In the genomic region with DNA sequence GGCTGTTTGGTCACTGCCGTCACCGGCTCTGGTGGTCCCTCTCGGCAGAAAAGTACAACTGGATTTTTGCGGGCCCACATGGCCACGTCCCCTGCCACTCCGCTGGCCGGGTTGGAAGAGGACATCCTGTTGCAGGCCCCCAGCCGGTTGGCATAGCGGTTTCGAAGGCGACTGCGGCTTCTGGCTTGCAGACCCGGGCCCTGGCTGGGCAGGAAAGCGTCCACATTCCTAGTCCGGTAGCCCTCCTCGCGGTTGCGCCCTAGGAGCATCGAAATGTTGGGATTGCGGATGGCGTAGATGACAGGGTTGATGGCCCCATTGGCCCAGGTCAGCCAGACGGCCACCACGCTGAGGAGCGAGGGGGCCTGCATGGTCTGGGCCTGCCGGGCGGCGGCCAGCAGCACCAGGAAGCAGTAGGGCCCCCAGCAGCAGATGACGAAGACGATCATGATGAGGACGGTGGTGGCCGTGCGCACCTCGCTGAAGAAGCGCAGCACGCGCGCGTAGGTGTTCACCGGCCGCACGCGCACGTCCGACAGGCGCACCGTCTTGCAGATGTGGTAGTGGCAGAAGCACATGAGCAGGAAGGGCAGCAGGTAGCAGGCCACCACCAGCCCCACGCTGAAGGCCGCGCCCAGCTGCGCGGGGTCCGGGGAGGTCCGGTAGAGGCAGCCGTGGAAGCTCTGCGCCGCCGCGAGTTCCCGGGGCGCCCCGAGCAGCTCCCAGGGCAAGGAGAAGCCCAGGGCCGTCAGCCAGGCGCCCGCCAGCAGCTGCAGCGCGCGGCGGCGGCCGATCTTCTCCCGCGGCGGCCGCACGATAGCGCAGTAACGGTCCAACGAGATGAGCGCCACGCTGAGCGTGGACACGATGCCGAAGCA, we compare ENCODE assay signal across 8 cellular contexts. TPM values are rescaled to one million over a fixed set of nuclear protein-coding genes. Genes with fewer than 3 reads are reported as not detected.
DNase-seq lines count a peak whose midpoint lies in the region; ATAC-seq, FAIRE-seq and TF ChIP-seq lines count a peak whose summit lies in the region.

No MANE protein-coding gene starts in this region.

- peak overlapping the region; percentile 75 to 97 for H3K4me2 ChIP-seq in H1 (ENCODE audit: insufficient read depth in 1 of 2, low read depth in 2 of 2, low read length in 2 of 2)

- no peak overlapping the region for H3K9ac ChIP-seq in H1 (replicated peaks in 1 of 4; ENCODE audit: extremely low read depth in 1 of 4, low read depth in 3 of 4, low read length in 3 of 4)

- peak overlapping the region; percentile 48 for H3K18ac ChIP-seq in H1 (ENCODE audit: extremely low read depth, low read length)

- no peak overlapping the region for H3K23ac ChIP-seq in H1 (ENCODE audit: insufficient read length)

- CTCF ChIA-PET in H1 (lab: Charles Lee; ENCODE audit: partially characterized antibody), result interaction anchor here (0.8 to 2.6 kb wide), 4 partner anchors 9 to 113 kb away, joined by 3 to 11 read pairs (median 4); a partner anchor contains a TSS

- H3K79me2 ChIP-seq in H1 (ENCODE audit: control insufficient read depth in 1 of 2, insufficient read depth in 2 of 2, low read length in 2 of 2), result no peaks in the 10 kb centered on the region

- peak in 1 of 2 experiments; percentile 66 for DNase-seq in H1 (ENCODE audit: low read depth in 1 of 2, low spot score in 2 of 2)
- peak in 2 of 3 donors; percentile 17 to 59 for DNase-seq in mucosa of descending colon
- peak; percentile 31 for DNase-seq in testis
- DNase-seq in NCI-H1417 (lab: John Stamatoyannopoulos, UW), result no peak
- DNase-seq in NCI-H146 (lab: John Stamatoyannopoulos, UW), result no peak

- H4K91ac ChIP-seq in H1 (replicated peaks; ENCODE audit: insufficient read length, low read length), result no peak overlapping the region

- peak overlapping the region; percentile 82 for H3K4ac ChIP-seq in H1 (replicated peaks; ENCODE audit: insufficient read length, low read depth, low read length)

- no peak overlapping the region for H2BK15ac ChIP-seq in H1 (ENCODE audit: low read length)

- no peak overlapping the region for H3K56ac ChIP-seq in H1 (replicated peaks; ENCODE audit: insufficient read length, low read depth, low read length)

- peak overlapping the region; percentile 76 for H4K8ac ChIP-seq in H1 (ENCODE audit: extremely low read depth, insufficient read depth, low read length)

- H4K20me1 ChIP-seq in H1 (replicated peaks in 1 of 2; ENCODE audit: control insufficient read depth in 1 of 2, insufficient read depth in 2 of 2, low read length in 2 of 2), result peaks cover 0 to 7% of the 10 kb centered on the region in 2 experiments

- no peak for TF ChIP-seq RAD21 in H1 (IDR thresholded peaks at IDR 0.05 in 1 of 2, conservative IDR thresholded peaks at IDR 0.05 in 1 of 2; ENCODE audit: low read depth in 2 of 2, low read length in 2 of 2)

- H3K36me3 ChIP-seq in H1 (ENCODE audit: control insufficient read depth in 2 of 4, insufficient read depth in 4 of 4, low read length in 3 of 4) (no peaks in the 10 kb centered on the region), mucosa of descending colon (ENCODE audit: low read depth) (no peaks in the 10 kb centered on the region), testis (ENCODE audit: low read depth, missing control alignments) (no peaks in the 10 kb centered on the region)

- POLR2A ChIA-PET in H1 (lab: Charles Lee; ENCODE audit: partially characterized antibody), result interaction anchor here (1.0 to 1.8 kb wide), 4 partner anchors 9 to 29 kb away, joined by 3 to 6 read pairs (median 6); a partner anchor contains a TSS

- no peaks in the 10 kb centered on the region for H3K79me1 ChIP-seq in H1 (ENCODE audit: low read depth, low read length)

- no peak for TF ChIP-seq CTCF in VCaP (conservative IDR thresholded peaks at IDR 0.05)
- no peak for TF ChIP-seq CTCF in H1 (IDR thresholded peaks at IDR 0.05; ENCODE audit: control extremely low read depth in 1 of 3, insufficient read depth in 1 of 3, low read depth in 1 of 3, low read length in 3 of 3)
- TF ChIP-seq CTCF in mucosa of descending colon (IDR thresholded peaks at IDR 0.05), result no peak
- no peak for TF ChIP-seq CTCF in testis (IDR thresholded peaks at IDR 0.05)

- H3K27me3 ChIP-seq in H1 (replicated peaks in 1 of 4; ENCODE audit: control insufficient read depth in 3 of 4, extremely low read depth in 1 of 4, insufficient read depth in 3 of 4, low read length in 3 of 4) (peaks cover 0 to 23% (median 13%) of the 10 kb centered on the region in 4 experiments; a peak in 6 of 7 replicates), testis (no peaks in the 10 kb centered on the region)

- H2BK20ac ChIP-seq in H1 (ENCODE audit: low read length), result no peak overlapping the region

- no peak for FAIRE-seq in H1 (lab: Jason Lieb, UNC)

- TF ChIP-seq EP300 in H1 (IDR thresholded peaks at IDR 0.05; ENCODE audit: borderline replicate concordance in 1 of 2, low read depth in 2 of 2, low read length in 2 of 2), result no peak

- peaks cover 15% of the 10 kb centered on the region; the same call in 1 of the 2 replicates for H3K23me2 ChIP-seq in H1 (ENCODE audit: low read depth, low read length)

- intact Hi-C loops in mucosa of descending colon (cut with DNase I, micrococcal nuclease) (no loop called here), testis (cut with DNase I; ENCODE audit: low total_unique reads) (no loop called here)

- TF ChIP-seq POLR2A in GM18505 (IDR thresholded peaks at IDR 0.05; ENCODE audit: borderline replicate concordance, extremely low read depth, insufficient read depth, insufficient read length) (no peak), H1 (IDR thresholded peaks at IDR 0.05; ENCODE audit: control extremely low read depth in 1 of 2, low read depth in 2 of 2, low read length in 2 of 2) (no peak), testis (IDR thresholded peaks at IDR 0.05) (no peak)

- H3K14ac ChIP-seq in H1 (ENCODE audit: insufficient read length), result no peak overlapping the region

- H3K27ac ChIP-seq in VCaP (peak overlapping the region; percentile 81), H1 (ENCODE audit: low read depth, low read length) (no peak overlapping the region), testis (peak overlapping the region; percentile 74 to 80)

- no peaks in the 10 kb centered on the region for H3K9me3 ChIP-seq in H1 (ENCODE audit: insufficient read depth in 2 of 2, low read depth in 1 of 2, low read length in 1 of 2)
- H3K9me3 ChIP-seq in mucosa of descending colon, result no peaks in the 10 kb centered on the region
- no peaks in the 10 kb centered on the region for H3K9me3 ChIP-seq in testis

- H4K5ac ChIP-seq in H1 (ENCODE audit: insufficient read length, low read depth, low read length), result no peak overlapping the region

- peak overlapping the region; percentile 87; the same call in 1 of the 2 replicates for H2BK12ac ChIP-seq in H1 (ENCODE audit: low read depth, low read length)

- H3K4me1 ChIP-seq in H1 (replicated peaks in 1 of 4; ENCODE audit: control insufficient read depth in 3 of 4, insufficient read depth in 4 of 4, low read length in 3 of 4) (peaks cover 0 to 10% (median 4%) of the 10 kb centered on the region in 4 experiments; a peak in 4 of 7 replicates), mucosa of descending colon (ENCODE audit: low read depth) (peaks cover 8% of the 10 kb centered on the region), testis (peaks cover 5% of the 10 kb centered on the region)

- ATAC-seq in GM18505 (IDR thresholded peaks at IDR 0.05; ENCODE audit: unreplicated experiment) (peak; percentile 43), HG02870 (IDR thresholded peaks at IDR 0.05; ENCODE audit: unreplicated experiment) (peak; percentile 20), mucosa of descending colon (peak; percentile 66)

- WGBS in H1 (ENCODE audit: extremely low coverage in 1 of 2, insufficient coverage in 1 of 2, insufficient read length in 1 of 2, insufficient replicate concordance in 2 of 2, low coverage in 1 of 2, low lambda C conversion rate in 2 of 2, missing lambda C conversion rate in 1 of 2), 2 experiments, result 11% methylated on average over 73 of the region's 83 CpGs; no CpG with 5 or more reads in 1 of the 2 experiments
- WGBS in testis, 2 donors, result 26 to 37% methylated on average over 25 to 53 of the region's 83 CpGs

- no peak overlapping the region for H2BK5ac ChIP-seq in H1 (ENCODE audit: low read depth, low read length)

- no peak overlapping the region for H2BK120ac ChIP-seq in H1 (replicated peaks; ENCODE audit: low read depth, low read length)

- peak overlapping the region; percentile 91; the same call in 1 of the 2 replicates for H2AFZ ChIP-seq in H1 (ENCODE audit: low read length)

- H3K4me3 ChIP-seq in H1 (ENCODE audit: extremely low read depth in 1 of 4, insufficient read depth in 2 of 4, low read depth in 3 of 4, low read length in 4 of 4), result peak overlapping the region; percentile 46 to 74 (median 53)
- no peak overlapping the region for H3K4me3 ChIP-seq in mucosa of descending colon
- H3K4me3 ChIP-seq in testis, result peak overlapping the region; percentile 59 to 76

- H2AK5ac ChIP-seq in H1 (ENCODE audit: low read depth, low read length), result no peak overlapping the region

RNA-seq across cellular contexts. Expression of a gene that starts 1.2 kb away (rescaled TPM):
- total RNA-seq in H1 (2021; fragmentation: NEBNext Ultra II Directional; extraction: Animal tissue kit (Norgen Biotek cat#: 25700)), result 0.73 and 1.1 TPM in 2 replicates
- 0.48 and 0.66 TPM in 2 replicates for polyA plus RNA-seq in H1 (2011; rRNA removed)
- 0.40 TPM for polyA plus RNA-seq in H1 (2011; cell fraction: cytosol; rRNA removed)
- 2.4 TPM for polyA plus RNA-seq in H1 (2011; cell fraction: nucleus; rRNA removed)
- 0.29 to 0.64 TPM (median 0.41 TPM) in 4 replicates for polyA plus RNA-seq in H1 (2012, experiment 1 of 2)
- polyA plus RNA-seq in H1 (2012, experiment 2 of 2), result not detected
- polyA plus RNA-seq in H1 (2013, experiment 1 of 2), result 0.61 TPM
- polyA plus RNA-seq in H1 (2013, experiment 2 of 2), result 0.44 TPM
- 0.50 and 0.98 TPM in 2 replicates for polyA minus RNA-seq in H1 (2011; rRNA and poly(A)+ RNA removed)
- 1.1 TPM for polyA minus RNA-seq in H1 (2011; cell fraction: cytosol; rRNA and poly(A)+ RNA removed)
- polyA minus RNA-seq in H1 (2011; cell fraction: nucleus; rRNA and poly(A)+ RNA removed), result 6.6 TPM
- total RNA-seq in mucosa of descending colon, result 1 to 10 TPM; 1.7 to 4.9 (median 2.8) TPM
- 10 to 100 TPM; 33.1 to 71.2 TPM for total RNA-seq in testis
- 25.8 TPM for polyA plus RNA-seq in testis (ENCODE audit: insufficient read depth, low read depth, low replicate concordance)

RNA-seq across cellular contexts. Expression of a gene that starts 20.2 kb away (rescaled TPM):
- 12.4 and 15.8 TPM in 2 replicates for total RNA-seq in H1 (2021; fragmentation: NEBNext Ultra II Directional; extraction: Animal tissue kit (Norgen Biotek cat#: 25700))
- polyA plus RNA-seq in H1 (2011; rRNA removed), result 11.2 and 12.1 TPM in 2 replicates
- polyA plus RNA-seq in H1 (2011; cell fraction: cytosol; rRNA removed), result 15.1 TPM
- 21.3 TPM for polyA plus RNA-seq in H1 (2011; cell fraction: nucleus; rRNA removed)
- 8.2 to 10.3 TPM (median 9.8 TPM) in 4 replicates for polyA plus RNA-seq in H1 (2012, experiment 1 of 2)
- 4.7 TPM for polyA plus RNA-seq in H1 (2012, experiment 2 of 2)
- polyA plus RNA-seq in H1 (2013, experiment 1 of 2), result 15.4 TPM
- polyA plus RNA-seq in H1 (2013, experiment 2 of 2), result 13.8 TPM
- polyA minus RNA-seq in H1 (2011; rRNA and poly(A)+ RNA removed), result 7.4 and 9.6 TPM in 2 replicates
- 10.8 TPM for polyA minus RNA-seq in H1 (2011; cell fraction: cytosol; rRNA and poly(A)+ RNA removed)
- 47.9 TPM for polyA minus RNA-seq in H1 (2011; cell fraction: nucleus; rRNA and poly(A)+ RNA removed)
- total RNA-seq in mucosa of descending colon, result 10 to 100 TPM; 12.8 to 19.2 (median 16.1) TPM
- 10 to 100 TPM; 63.2 to 74.3 TPM for total RNA-seq in testis
- polyA plus RNA-seq in testis (ENCODE audit: insufficient read depth, low read depth, low replicate concordance), result 48.2 TPM

RNA-seq across cellular contexts. Expression of a gene that starts 20.3 kb away (rescaled TPM):
- 31.3 and 34.9 TPM in 2 replicates for total RNA-seq in H1 (2021; fragmentation: NEBNext Ultra II Directional; extraction: Animal tissue kit (Norgen Biotek cat#: 25700))
- polyA plus RNA-seq in H1 (2011; rRNA removed), result 99.5 and 182 TPM in 2 replicates
- 83.7 TPM for polyA plus RNA-seq in H1 (2011; cell fraction: cytosol; rRNA removed)
- polyA plus RNA-seq in H1 (2011; cell fraction: nucleus; rRNA removed), result 48.7 TPM
- polyA plus RNA-seq in H1 (2012, experiment 1 of 2), result 24.9 to 60.7 TPM (median 33.2 TPM) in 4 replicates
- 5.5 TPM for polyA plus RNA-seq in H1 (2012, experiment 2 of 2)
- polyA plus RNA-seq in H1 (2013, experiment 1 of 2), result 71.2 TPM
- polyA plus RNA-seq in H1 (2013, experiment 2 of 2), result 79.9 TPM
- polyA minus RNA-seq in H1 (2011; rRNA and poly(A)+ RNA removed), result 73.5 and 108 TPM in 2 replicates
- 27.9 TPM for polyA minus RNA-seq in H1 (2011; cell fraction: cytosol; rRNA and poly(A)+ RNA removed)
- polyA minus RNA-seq in H1 (2011; cell fraction: nucleus; rRNA and poly(A)+ RNA removed), result 50.0 TPM
- 10 to 100 TPM; 32.9 to 39.2 (median 37.4) TPM for total RNA-seq in mucosa of descending colon
- total RNA-seq in testis, result 10 to 100 TPM; 76.7 to 81.4 TPM
- polyA plus RNA-seq in testis (ENCODE audit: insufficient read depth, low read depth, low replicate concordance), result 87.2 TPM

Comparison
In these comparisons a context has a peak if more than half of its experiments do, and no peak if none do; other contexts are left out.
1. DNase-seq: peak in mucosa of descending colon (2 of 3) and testis (single experiment); none in NCI-H1417 (0 of 3) and NCI-H146 (single experiment).
2. RNA of a gene that starts 1.2 kb away (total RNA-seq): 33.1 to 71.2 TPM in testis; 1.7 to 4.9 TPM in mucosa of descending colon and 0.73 to 1.1 TPM in H1; every median in the first group is over 4 times any median in the second.
3. Peak in every context shown above with its lines, with median percentiles within 50 percentile points of each other: ATAC-seq.